Comparison of ENCODE assay signal across 25 cellular contexts in the genomic region with DNA sequence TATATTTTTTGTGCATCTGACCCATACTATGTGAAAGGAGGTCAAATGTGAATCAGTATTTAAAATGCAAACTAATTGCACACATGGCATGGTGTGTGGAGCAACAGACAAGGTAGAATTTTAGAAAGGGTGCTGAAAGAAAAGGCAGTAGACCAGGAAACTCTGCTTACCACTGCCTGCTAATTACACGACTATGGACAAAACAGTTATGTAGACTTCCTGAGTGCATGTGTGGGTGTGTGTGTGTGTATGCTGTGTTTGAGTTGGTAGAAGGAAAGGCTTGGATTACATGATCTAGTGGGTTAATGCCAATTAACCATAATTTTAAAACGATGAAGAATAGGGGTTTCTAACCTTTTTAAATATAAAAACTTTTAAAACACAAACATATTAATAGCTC.
"Had no signal": no experiment of that assay in that cellular context is flagged by ENCODE, and none has a peak within 500 bp of the region (broad histone marks: within the 10 kb centered on the region; RNA-seq: fewer than 3 reads in every experiment).

No MANE protein-coding gene starts in this region.

- FAIRE-seq: bronchial epithelial cell, RCC 7860 had no signal

- DNase-seq: activated CD4-positive, alpha-beta T cell treated with anti-CD3 and anti-CD28 coated beads for 4 hours; activated CD4-positive, alpha-beta T cell treated with anti-CD3 and anti-CD28 coated beads, Interleukin-2, amount 50 U/mL, for 4 hours; activated CD8-positive, alpha-beta T cell treated with anti-CD3 and anti-CD28 coated beads, Interleukin-2, amount 10 ng/mL, durations not matched to agents 7 days and 5 days; activated effector memory CD4-positive, alpha-beta T cell treated with Interleukin-2 at 50 U/mL for 16 hours; activated naive CD4-positive, alpha-beta T cell treated with Interleukin-2 at 50 U/mL for 16 hours; activated naive CD8-positive, alpha-beta T cell treated with anti-CD3 and anti-CD28 coated beads, Interleukin-2, amount 50 U/mL, for 24 hours; activated T-cell treated with anti-CD3 and anti-CD28 coated beads, Interleukin-2, amount 50 U/mL, for 24 hours; amniotic stem cell; body of pancreas; central memory CD4-positive, alpha-beta T cell; MG63; NCI-H1105 treated with DMSO at 0.1 percent for 48 hours; NCI-H1436 treated with DMSO at 0.1 percent for 48 hours; NCI-H187; NCI-H446 treated with DMSO at 0.1 percent for 48 hours; NCI-H524 treated with DMSO at 0.1 percent for 48 hours; NCI-H774; PC-3; SHP77 treated with DMSO at 0.1 percent for 48 hours had no signal

- ATAC-seq: activated CD4-positive, CD25-positive, alpha-beta regulatory T cell treated with anti-CD3 and anti-CD28 coated beads, Interleukin-2, amount 50 U/mL, for 24 hours; activated CD8-positive, alpha-beta T cell treated with anti-CD3 and anti-CD28 coated beads, Interleukin-2, amount 10 ng/mL, durations not matched to agents 7 days and 5 days; activated naive CD4-positive, alpha-beta T cell treated with anti-CD3 and anti-CD28 coated beads, Interleukin-2, amount 50 U/mL, for 72 hours; activated naive CD8-positive, alpha-beta T cell treated with anti-CD3 and anti-CD28 coated beads, Interleukin-2, amount 50 U/mL, for 24 hours; body of pancreas; PC-3 had no signal

- H3K36me3 ChIP-seq: ascending aorta, MG63 had no signal

- H3K4me3 ChIP-seq: ascending aorta, body of pancreas, MG63 had no signal

- H3K27ac ChIP-seq: ascending aorta, body of pancreas, KMS-11 had no signal

- H3K9ac ChIP-seq: KMS-11 had no signal

- H3K9me3 ChIP-seq: ascending aorta, body of pancreas, MG63 had no signal

- H3K4me1 ChIP-seq: ascending aorta, body of pancreas had no signal

- H3K4me2 ChIP-seq: KMS-11 had no signal

- H3K27me3 ChIP-seq: ascending aorta, body of pancreas had no signal
